In genomic region chr3:187368765-187369450, GRCh38 we compare ENCODE assay signal across 8 cellular contexts. TPM values are rescaled to one million over a fixed set of nuclear protein-coding genes. Genes with fewer than 3 reads are reported as not detected.
DNase-seq lines count a peak whose midpoint lies in the region; ATAC-seq, FAIRE-seq and TF ChIP-seq lines count a peak whose summit lies in the region.

No MANE protein-coding gene starts in this region.

- H3K36me3 Mint-ChIP-seq in activated T-cell treated with anti-CD3 and anti-CD28 coated beads, Interleukin-2, amount 50 U/mL, for 72 hours (ENCODE audit: insufficient read depth in 2 of 2) = peaks cover 1 to 6% of the 10 kb centered on the region in 2 donors

- peaks cover 9 to 24% (median 15%) of the 10 kb centered on the region in 4 donors for H3K4me1 ChIP-seq in transverse colon

- no peaks in the 10 kb centered on the region for H3K27me3 ChIP-seq in transverse colon

- no peaks in the 10 kb centered on the region for H3K9me3 Mint-ChIP-seq in activated T-cell treated with anti-CD3 and anti-CD28 coated beads, Interleukin-2, amount 50 U/mL, for 72 hours

- intact Hi-C loops in left colon (cut with DNase I, micrococcal nuclease) (no loop called here), transverse colon (cut with DNase I; ENCODE audit: low total_unique reads) (no loop called here)

- TF ChIP-seq POLR2A in transverse colon (IDR thresholded peaks at IDR 0.05) = no peak

- in situ Hi-C loops in transverse colon (cut with MboI; ENCODE audit: low pct_ligation_motif_present in 1 of 4, low pct_unique_long_range_greater_than_20kb in 1 of 4, low sequenced_read_pairs in 3 of 4) = no loop called here

- DNase-seq in GM18507 (ENCODE audit: extremely low spot score, insufficient read length, low read depth) = no peak
- DNase-seq in activated T-cell treated with anti-CD3 and anti-CD28 coated beads, Interleukin-2, amount 50 U/mL, for 72 hours = no peak
- DNase-seq in left colon = peak in 1 of 2 donors; percentile 9
- DNase-seq in transverse colon = no peak
- DNase-seq in T-helper 9 cell = no peak
- DNase-seq in occipital lobe (lab: John Stamatoyannopoulos, UW) = no peak
- no peak for DNase-seq in NCI-H1436 (lab: John Stamatoyannopoulos, UW)

- peak overlapping the region; percentile 88 to 90 for H3K4me3 Mint-ChIP-seq in activated T-cell treated with anti-CD3 and anti-CD28 coated beads, Interleukin-2, amount 50 U/mL, for 72 hours

- peak; percentile 51 for FAIRE-seq in GM18507 (lab: Jason Lieb, UNC)

- ATAC-seq in HG03095 (IDR thresholded peaks at IDR 0.05; ENCODE audit: unreplicated experiment) (peak; percentile 31), left colon (peak; percentile 63)
- ATAC-seq in activated T-cell treated with anti-CD3 and anti-CD28 coated beads, Interleukin-2, amount 50 U/mL, for 72 hours (replicated peaks in 1 of 2) = peak in 1 of 2 donors; percentile 25

- peak overlapping the region; percentile 85 to 94 (median 86) for H3K27ac ChIP-seq in transverse colon

- H3K27ac Mint-ChIP-seq in activated T-cell treated with anti-CD3 and anti-CD28 coated beads, Interleukin-2, amount 50 U/mL, for 72 hours = peak overlapping the region; percentile 97

- WGBS in transverse colon (ENCODE audit: low coverage in 1 of 2), 2 donors = 0 to 14% methylated on average over 2 to 4 of the region's 4 CpGs

- H3K36me3 ChIP-seq in transverse colon = peaks cover 0 to 8% (median 2%) of the 10 kb centered on the region in 4 donors

- no peaks in the 10 kb centered on the region for H3K9me3 ChIP-seq in transverse colon

- H3K27me3 Mint-ChIP-seq in activated T-cell treated with anti-CD3 and anti-CD28 coated beads, Interleukin-2, amount 50 U/mL, for 72 hours (ENCODE audit: low read depth) = no peaks in the 10 kb centered on the region

- peaks cover 21% of the 10 kb centered on the region for H3K4me1 Mint-ChIP-seq in activated T-cell treated with anti-CD3 and anti-CD28 coated beads, Interleukin-2, amount 50 U/mL, for 72 hours (ENCODE audit: low read depth)

- no peak for TF ChIP-seq CTCF in transverse colon (IDR thresholded peaks at IDR 0.05)

- no peak for TF ChIP-seq EP300 in transverse colon (IDR thresholded peaks at IDR 0.05; ENCODE audit: low read depth)

- peak overlapping the region; percentile 13 to 71 (median 44) for H3K4me3 ChIP-seq in transverse colon

RNA-seq across cellular contexts. Expression of gene RTP4, which starts 0.7 kb away (rescaled TPM):
- 1 to 10 TPM; 2.8 to 3.4 TPM for total RNA-seq in activated T-cell treated with anti-CD3 and anti-CD28 coated beads, Interleukin-2, amount 50 U/mL, for 72 hours
- total RNA-seq in left colon (1 to 10 TPM; 5.9 to 6.9 TPM), transverse colon (1 to 10 TPM in 2 of 4 donors, not detected in 2; 4.1 to 4.9 TPM), occipital lobe (not detected)
